In the genomic region with DNA sequence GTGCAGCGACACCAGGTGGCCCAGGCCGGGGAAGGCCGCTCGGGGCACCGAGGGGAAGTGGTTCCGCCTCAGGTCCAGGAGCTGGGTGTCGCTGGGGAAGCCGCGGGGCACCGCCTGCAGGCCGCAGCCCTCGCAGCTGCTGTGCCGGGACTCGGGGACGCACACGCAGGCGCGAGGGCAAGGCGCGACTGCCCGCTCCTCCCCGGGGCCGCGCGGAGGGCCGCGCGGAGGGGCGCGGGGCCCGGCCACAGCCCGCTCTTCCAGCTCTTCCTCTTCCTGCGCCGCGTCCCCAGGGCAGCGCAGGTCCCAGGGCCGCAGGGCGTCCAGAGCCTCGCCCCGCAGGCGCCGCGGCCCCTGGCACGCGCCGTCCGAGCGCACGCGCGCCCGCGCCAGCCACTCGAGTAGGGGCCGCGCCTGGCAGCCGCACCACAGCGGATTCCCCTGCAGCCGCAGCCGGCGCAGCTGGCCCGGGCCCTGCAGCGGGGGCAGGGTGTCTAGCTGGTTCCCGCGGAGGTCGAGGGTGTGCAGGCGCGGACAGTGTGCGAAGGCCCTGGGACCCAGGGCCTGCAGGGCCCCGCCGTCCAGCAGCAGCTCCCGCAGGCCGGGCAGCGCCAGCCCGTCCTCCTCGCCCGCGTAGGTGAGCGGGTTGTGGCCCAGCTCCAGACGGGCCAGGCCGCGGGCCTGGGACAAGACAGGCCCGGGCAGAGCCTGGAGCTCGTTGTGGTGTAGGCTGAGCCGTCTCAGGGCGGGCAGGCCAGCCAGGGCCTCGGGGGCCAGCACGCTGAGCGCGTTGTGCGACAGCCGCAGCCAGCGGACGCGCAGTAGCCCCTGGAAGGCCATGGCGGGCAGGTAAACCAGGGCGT, we compare ENCODE assay signal across 8 cellular contexts. TPM values are rescaled to one million over a fixed set of nuclear protein-coding genes. Genes with fewer than 3 reads are reported as not detected.
DNase-seq lines count a peak whose midpoint lies in the region; ATAC-seq and TF ChIP-seq lines count a peak whose summit lies in the region.

No MANE protein-coding gene starts in this region.

- H3K27ac Mint-ChIP-seq in activated naive CD4-positive, alpha-beta T cell treated with anti-CD3 and anti-CD28 coated beads for 36 hours = no peak overlapping the region
- no peak overlapping the region for H3K27ac Mint-ChIP-seq in progenitor cell of endocrine pancreas
- H3K27ac Mint-ChIP-seq in type B pancreatic cell = no peak overlapping the region

- peak overlapping the region; percentile 45 for H3K4me3 Mint-ChIP-seq in activated naive CD4-positive, alpha-beta T cell treated with anti-CD3 and anti-CD28 coated beads for 36 hours
- H3K4me3 Mint-ChIP-seq in progenitor cell of endocrine pancreas (ENCODE audit: low read depth) (no peak overlapping the region), type B pancreatic cell (no peak overlapping the region)

- H3K27me3 Mint-ChIP-seq in activated naive CD4-positive, alpha-beta T cell treated with anti-CD3 and anti-CD28 coated beads for 36 hours (ENCODE audit: low read depth) = no peaks in the 10 kb centered on the region
- H3K27me3 Mint-ChIP-seq in progenitor cell of endocrine pancreas (peaks cover 3% of the 10 kb centered on the region), type B pancreatic cell (peaks cover 3% of the 10 kb centered on the region)

- CTCF ChIA-PET in activated naive CD4-positive, alpha-beta T cell treated with anti-CD3 and anti-CD28 coated beads for 36 hours (lab: Charles Lee) = interaction anchor here (0.6 to 4.9 kb wide), 40 partner anchors 9 to 583 kb away, joined by 3 to 97 read pairs (median 4); partner anchors contain the start of gene RBX1

- peak; percentile 72 for ATAC-seq in HG03280 (IDR thresholded peaks at IDR 0.05; ENCODE audit: unreplicated experiment)

- no peaks in the 10 kb centered on the region for H3K36me3 Mint-ChIP-seq in activated naive CD4-positive, alpha-beta T cell treated with anti-CD3 and anti-CD28 coated beads for 36 hours (ENCODE audit: low read depth)
- H3K36me3 Mint-ChIP-seq in progenitor cell of endocrine pancreas (ENCODE audit: insufficient read depth) (no peaks in the 10 kb centered on the region), type B pancreatic cell (no peaks in the 10 kb centered on the region)

- intact Hi-C loops in activated naive CD4-positive, alpha-beta T cell treated with anti-CD3 and anti-CD28 coated beads for 36 hours (cut with micrococcal nuclease) = loop anchor here (1.0 kb wide), 3 partner anchors 21 to 316 kb away; no protein-coding TSS in a partner anchor
- intact Hi-C loops in cardiac septum (cut with DNase I) = no loop called here

- DNase-seq in NCI-H1436 (lab: John Stamatoyannopoulos, UW) (peak; percentile 59), NCI-H1436 treated with DMSO at 0.1 percent for 48 hours (lab: John Stamatoyannopoulos, UW) (no peak), RKO (ENCODE audit: low spot score) (peak; percentile 25), cardiac septum (ENCODE audit: low spot score) (peak; percentile 92), progenitor cell of endocrine pancreas (ENCODE audit: low spot score, unreplicated experiment) (peak; percentile 75), type B pancreatic cell (ENCODE audit: extremely low spot score, unreplicated experiment) (no peak)
- DNase-seq in activated naive CD4-positive, alpha-beta T cell treated with anti-CD3 and anti-CD28 coated beads for 36 hours = peak; percentile 91

- peaks cover 9% of the 10 kb centered on the region for H3K4me1 Mint-ChIP-seq in activated naive CD4-positive, alpha-beta T cell treated with anti-CD3 and anti-CD28 coated beads for 36 hours (ENCODE audit: low read depth)
- H3K4me1 Mint-ChIP-seq in progenitor cell of endocrine pancreas (ENCODE audit: low read depth) (peaks cover 2% of the 10 kb centered on the region), type B pancreatic cell (ENCODE audit: unreplicated experiment) (peaks cover 4% of the 10 kb centered on the region)

- TF ChIP-seq CTCF in progenitor cell of endocrine pancreas (IDR thresholded peaks at IDR 0.05; ENCODE audit: unreplicated experiment) (peak; percentile 77), type B pancreatic cell (conservative IDR thresholded peaks at IDR 0.05) (peak; percentile 64)

- H3K9me3 Mint-ChIP-seq in activated naive CD4-positive, alpha-beta T cell treated with anti-CD3 and anti-CD28 coated beads for 36 hours = no peaks in the 10 kb centered on the region
- H3K9me3 Mint-ChIP-seq in progenitor cell of endocrine pancreas (ENCODE audit: low read depth) (no peaks in the 10 kb centered on the region), type B pancreatic cell (no peaks in the 10 kb centered on the region)

RNA-seq across cellular contexts. Expression of gene CHADL, which starts 2.8 kb away (rescaled TPM):
- under 1 TPM in 1 of 2 experiments, not detected in 1; 0.17 TPM for total RNA-seq in activated naive CD4-positive, alpha-beta T cell treated with anti-CD3 and anti-CD28 coated beads for 36 hours
- total RNA-seq in cardiac septum (2.9 TPM), progenitor cell of endocrine pancreas (3.1 TPM in 2 replicates), type B pancreatic cell (ENCODE audit: low replicate concordance) (1.1 and 1.4 TPM in 2 replicates)

RNA-seq across cellular contexts. Expression of gene L3MBTL2, which starts 32.8 kb away (rescaled TPM):
- total RNA-seq in activated naive CD4-positive, alpha-beta T cell treated with anti-CD3 and anti-CD28 coated beads for 36 hours = 10 to 100 TPM; 19.4 to 22.3 TPM
- total RNA-seq in cardiac septum (14.2 TPM), progenitor cell of endocrine pancreas (28.8 and 30.3 TPM in 2 replicates), type B pancreatic cell (ENCODE audit: low replicate concordance) (24.5 and 32.7 TPM in 2 replicates)

RNA-seq across cellular contexts. Expression of gene RANGAP1, which starts 48.0 kb away (rescaled TPM):
- total RNA-seq in activated naive CD4-positive, alpha-beta T cell treated with anti-CD3 and anti-CD28 coated beads for 36 hours = 100 to 1,000 TPM; 173 to 174 TPM
- total RNA-seq in cardiac septum (32.8 TPM), progenitor cell of endocrine pancreas (76.3 and 78.0 TPM in 2 replicates), type B pancreatic cell (ENCODE audit: low replicate concordance) (83.7 and 98.9 TPM in 2 replicates)

Comparison
In these comparisons a context has a peak if more than half of its experiments do, and no peak if none do; other contexts are left out.
1. DNase-seq: peak in NCI-H1436 (single experiment), RKO (single experiment), activated naive CD4-positive, alpha-beta T cell treated with anti-CD3 and anti-CD28 coated beads for 36 hours (single experiment), cardiac septum (single experiment) and progenitor cell of endocrine pancreas (single experiment); none in NCI-H1436 treated with DMSO at 0.1 percent for 48 hours (single experiment) and type B pancreatic cell (single experiment).